ENCODE assay signal across 26 cellular contexts in genomic region chr16:83145297-83145696, GRCh38.
"Had no signal": no experiment of that assay in that cellular context is flagged by ENCODE, and none has a peak within 500 bp of the region (broad histone marks: within the 10 kb centered on the region; RNA-seq: fewer than 3 reads in every experiment).

No MANE protein-coding gene starts in this region.

- H3K36me3 ChIP-seq: brain microvascular endothelial cell, esophagus muscularis mucosa, lower lobe of right lung, sigmoid colon, stomach, transverse colon had no signal

- DNase-seq: activated CD4-positive, alpha-beta memory T cell treated with anti-CD3 and anti-CD28 coated beads, Interleukin-2, amount 10 ng/mL, durations not matched to agents 7 days and 5 days; activated CD4-positive, alpha-beta T cell treated with anti-CD3 and anti-CD28 coated beads for 1 hour; activated CD4-positive, alpha-beta T cell treated with anti-CD3 and anti-CD28 coated beads, Interleukin-2, amount 10 ng/mL, durations not matched to agents 7 days and 5 days; activated CD8-positive, alpha-beta memory T cell treated with anti-CD3 and anti-CD28 coated beads, Interleukin-2, amount 50 U/mL, for 48 hours; activated gamma-delta T cell; activated naive CD4-positive, alpha-beta T cell treated with anti-CD3 and anti-CD28 coated beads, Interleukin-2, amount 10 ng/mL, durations not matched to agents 7 days and 5 days; activated naive CD8-positive, alpha-beta T cell treated with anti-CD3 and anti-CD28 coated beads, Interleukin-2, amount 10 ng/mL, durations not matched to agents 7 days and 5 days; activated T-cell treated with anti-CD3 and anti-CD28 coated beads, Interleukin-2, amount 50 U/mL, for 24 hours; brain microvascular endothelial cell; glutamatergic neuron; kidney; lower lobe of right lung; mesendoderm; mucosa of descending colon; retina; sigmoid colon; small intestine; stimulated activated CD4-positive, alpha-beta T cell treated with anti-CD3 and anti-CD28 coated beads, Interleukin-1b, Interleukin-23, amount 100 ng/mL, for 48 hours; stimulated activated naive B cell treated with anti-CD40 and anti-IgM and Interleukin-4, amounts not matched to agents 10 μg/mL and 1 μg/mL and 100 μg/mL, for 72 hours; stomach; SW 1271; T-helper 9 cell; testis; transverse colon had no signal

- H3K4me1 ChIP-seq: esophagus muscularis mucosa, lower lobe of right lung, sigmoid colon, testis, transverse colon had no signal

- H3K9me3 ChIP-seq: esophagus muscularis mucosa, lower lobe of right lung, mucosa of descending colon, sigmoid colon, stomach, testis, transverse colon had no signal

- ATAC-seq: lower lobe of right lung; mucosa of descending colon; natural killer cell treated with Interleukin-12 subunit alpha and Interleukin-12 subunit beta and Interleukin-15 and Interleukin-18, amount 100 ng/mL, for 72 hours; stimulated activated naive B cell treated with anti-CD40 and anti-IgM and Interleukin-4, amounts not matched to agents 10 μg/mL and 1 μg/mL and 100 μg/mL, for 72 hours had no signal

- H3K4me3 ChIP-seq: esophagus muscularis mucosa, lower lobe of right lung, mucosa of descending colon, sigmoid colon, stomach, testis, transverse colon had no signal

- H3K27ac ChIP-seq: brain microvascular endothelial cell, esophagus muscularis mucosa, lower lobe of right lung, sigmoid colon, stomach, testis, transverse colon had no signal

- H3K27me3 ChIP-seq: brain microvascular endothelial cell, esophagus muscularis mucosa, sigmoid colon, stomach, testis, transverse colon had no signal
